In genomic region chr4:88341227-88342192, GRCh38 we compare ENCODE assay signal across 9 cellular contexts. TPM values are rescaled to one million over a fixed set of nuclear protein-coding genes. Genes with fewer than 3 reads are reported as not detected.
DNase-seq lines count a peak whose midpoint lies in the region; ATAC-seq, FAIRE-seq and TF ChIP-seq lines count a peak whose summit lies in the region.
"Had no signal": no experiment of that assay in that cellular context is flagged by ENCODE, and none has a peak within 500 bp of the region (broad histone marks: within the 10 kb centered on the region; RNA-seq: fewer than 3 reads in every experiment).

No MANE protein-coding gene starts in this region.

- no peaks in the 10 kb centered on the region for H3K36me3 ChIP-seq in Panc1 (ENCODE audit: control insufficient read depth, insufficient read depth, low read length)
- H3K36me3 ChIP-seq in pancreas: no peaks in the 10 kb centered on the region

- no peak for TF ChIP-seq CTCF in Panc1 (IDR thresholded peaks at IDR 0.05)
- no peak for TF ChIP-seq CTCF in fibroblast of the aortic adventitia (IDR thresholded peaks at IDR 0.05; ENCODE audit: insufficient read depth, low read length)
- TF ChIP-seq CTCF in pancreas (IDR thresholded peaks at IDR 0.05): no peak

- CTCF ChIA-PET in Panc1 (lab: Charles Lee): no interaction called here
- CTCF ChIA-PET in activated naive CD4-positive, alpha-beta T cell treated with anti-CD3 and anti-CD28 coated beads for 36 hours (lab: Charles Lee): interaction anchor here (0.8 to 1.6 kb wide), 4 partner anchors 28 to 173 kb away, joined by 3 to 8 read pairs (median 4); partner anchors contain the start of gene PPM1K

- H3K27me3 Mint-ChIP-seq in activated naive CD4-positive, alpha-beta T cell treated with anti-CD3 and anti-CD28 coated beads for 36 hours (ENCODE audit: low read depth): no peaks in the 10 kb centered on the region
- H3K27me3 Mint-ChIP-seq: dendritic cell treated with granulocyte-macrophage colony-stimulating factor and Interleukin-4, amounts not matched to agents 40 ng/mL and 50 ng/mL, for 4 days had no signal

- no peaks in the 10 kb centered on the region for H3K4me1 Mint-ChIP-seq in activated naive CD4-positive, alpha-beta T cell treated with anti-CD3 and anti-CD28 coated beads for 36 hours (ENCODE audit: low read depth)

- in situ Hi-C loops in Panc1 (cut with HindIII; ENCODE audit: low pct_unique_long_range_greater_than_20kb, low sequenced_read_pairs): no loop called here

- H3K4me3 ChIP-seq in Panc1 (ENCODE audit: low read depth in 2 of 2, low read length in 2 of 2): no peak overlapping the region
- no peak overlapping the region for H3K4me3 ChIP-seq in fibroblast of the aortic adventitia (ENCODE audit: low read depth, low read length)
- no peak overlapping the region for H3K4me3 ChIP-seq in pancreas

- H3K9me3 ChIP-seq in Panc1 (ENCODE audit: control insufficient read depth, insufficient read depth, low read depth, low read length): no peaks in the 10 kb centered on the region
- no peaks in the 10 kb centered on the region for H3K9me3 ChIP-seq in pancreas

- intact Hi-C loops in Panc1 (cut with micrococcal nuclease; ENCODE audit: unreplicated experiment) (no loop called here), pancreas (cut with DNase I) (no loop called here)
- intact Hi-C loops in activated naive CD4-positive, alpha-beta T cell treated with anti-CD3 and anti-CD28 coated beads for 36 hours (cut with micrococcal nuclease): no loop called here

- no peaks in the 10 kb centered on the region for H3K27me3 ChIP-seq in Panc1 (ENCODE audit: control insufficient read depth, insufficient read depth, low read length)
- H3K27me3 ChIP-seq in pancreas: no peaks in the 10 kb centered on the region

- no peaks in the 10 kb centered on the region for H3K36me3 Mint-ChIP-seq in activated naive CD4-positive, alpha-beta T cell treated with anti-CD3 and anti-CD28 coated beads for 36 hours (ENCODE audit: low read depth)

- BruUV-seq in Panc1 (replicated peaks; lab: Mats Ljungman, UMichigan): no TSS peak

- H3K27ac ChIP-seq in Panc1 (ENCODE audit: low read length): no peak overlapping the region
- no peak overlapping the region for H3K27ac ChIP-seq in pancreas

- no peak overlapping the region for H3K27ac Mint-ChIP-seq in activated naive CD4-positive, alpha-beta T cell treated with anti-CD3 and anti-CD28 coated beads for 36 hours
- H3K27ac Mint-ChIP-seq: dendritic cell treated with granulocyte-macrophage colony-stimulating factor and Interleukin-4, amounts not matched to agents 40 ng/mL and 50 ng/mL, for 4 days had no signal

- WGBS in pancreas, 2 donors: 72 to 73% methylated on average over 8 of the region's 8 CpGs

- POLR2A ChIA-PET in Panc1 (lab: Charles Lee): no interaction called here

- no peak for FAIRE-seq in pancreas (lab: Jason Lieb, UNC)

- H3K9me3 Mint-ChIP-seq in activated naive CD4-positive, alpha-beta T cell treated with anti-CD3 and anti-CD28 coated beads for 36 hours: no peaks in the 10 kb centered on the region
- H3K9me3 Mint-ChIP-seq: dendritic cell treated with granulocyte-macrophage colony-stimulating factor and Interleukin-4, amounts not matched to agents 40 ng/mL and 50 ng/mL, for 4 days had no signal

- DNase-seq in EL: peak; percentile 88
- peak; percentile 57 for DNase-seq in Panc1 (ENCODE audit: low read depth, low spot score)
- peak; percentile 95 for DNase-seq in fibroblast of the aortic adventitia (ENCODE audit: low read depth)
- peak in 1 of 6 donors; percentile 10 for DNase-seq in pancreas
- no peak for DNase-seq in D341Med (ENCODE audit: low spot score)
- no peak for DNase-seq in activated naive CD4-positive, alpha-beta T cell treated with anti-CD3 and anti-CD28 coated beads for 36 hours

- H3K4me3 Mint-ChIP-seq in activated naive CD4-positive, alpha-beta T cell treated with anti-CD3 and anti-CD28 coated beads for 36 hours: no peak overlapping the region
- H3K4me3 Mint-ChIP-seq: dendritic cell treated with granulocyte-macrophage colony-stimulating factor and Interleukin-4, amounts not matched to agents 40 ng/mL and 50 ng/mL, for 4 days had no signal

- H3K4me1 ChIP-seq in Panc1 (ENCODE audit: control insufficient read depth, insufficient read depth, low read length) (no peaks in the 10 kb centered on the region), pancreas (no peaks in the 10 kb centered on the region)

- ATAC-seq in Panc1: peak; percentile 84
- peak in 3 of 4 donors; percentile 77 to 94 (median 89) for ATAC-seq in pancreas
- no peak for ATAC-seq in GM18861 (IDR thresholded peaks at IDR 0.05; ENCODE audit: unreplicated experiment)
- no peak for ATAC-seq in HG02642 (IDR thresholded peaks at IDR 0.05; ENCODE audit: poor library complexity, unreplicated experiment)

RNA-seq across cellular contexts. Expression of gene HERC6, which starts 37.1 kb away (rescaled TPM):
- total RNA-seq in Panc1 (2021; ENCODE audit: unreplicated experiment) (1.2 TPM), fibroblast of the aortic adventitia (ENCODE audit: low replicate concordance) (4.9 and 14.0 TPM in 2 replicates), pancreas (1 to 10 TPM; 2.7 to 8.3 (median 4.6) TPM)
- polyA plus RNA-seq in Panc1 (2012; ENCODE audit: insufficient read length): 0.18 TPM
- 1 to 10 TPM; 2.6 to 6.2 TPM for polyA plus RNA-seq in pancreas
- total RNA-seq in activated naive CD4-positive, alpha-beta T cell treated with anti-CD3 and anti-CD28 coated beads for 36 hours: 10 to 100 TPM in 1 of 2 experiments, 1 to 10 TPM in 1; 9.9 to 10.2 TPM

RNA-seq across cellular contexts. Expression of gene PPM1K, which starts 57.1 kb away (rescaled TPM):
- 2.1 TPM for total RNA-seq in Panc1 (2021; ENCODE audit: unreplicated experiment)
- 0.63 TPM for polyA plus RNA-seq in Panc1 (2012; ENCODE audit: insufficient read length)
- 11.1 and 144 TPM in 2 replicates for total RNA-seq in fibroblast of the aortic adventitia (ENCODE audit: low replicate concordance)
- total RNA-seq in pancreas: 10 to 100 TPM; 10.7 to 21.7 (median 15.6) TPM
- polyA plus RNA-seq in pancreas: 10 to 100 TPM in 1 of 2 donors, 1 to 10 TPM in 1; 4.4 to 11.7 TPM
- 10 to 100 TPM; 54.1 to 55.2 TPM for total RNA-seq in activated naive CD4-positive, alpha-beta T cell treated with anti-CD3 and anti-CD28 coated beads for 36 hours

Comparison
In these comparisons a context has a peak if more than half of its experiments do, and no peak if none do; other contexts are left out.
1. DNase-seq: peak in EL (single experiment), Panc1 (single experiment) and fibroblast of the aortic adventitia (single experiment); none in D341Med (single experiment) and activated naive CD4-positive, alpha-beta T cell treated with anti-CD3 and anti-CD28 coated beads for 36 hours (single experiment).
2. ATAC-seq: peak in Panc1 (single experiment) and pancreas (3 of 4); none in GM18861 (single experiment) and HG02642 (single experiment).